1 cellular context compared by ENCODE assay signal in the genomic region with DNA sequence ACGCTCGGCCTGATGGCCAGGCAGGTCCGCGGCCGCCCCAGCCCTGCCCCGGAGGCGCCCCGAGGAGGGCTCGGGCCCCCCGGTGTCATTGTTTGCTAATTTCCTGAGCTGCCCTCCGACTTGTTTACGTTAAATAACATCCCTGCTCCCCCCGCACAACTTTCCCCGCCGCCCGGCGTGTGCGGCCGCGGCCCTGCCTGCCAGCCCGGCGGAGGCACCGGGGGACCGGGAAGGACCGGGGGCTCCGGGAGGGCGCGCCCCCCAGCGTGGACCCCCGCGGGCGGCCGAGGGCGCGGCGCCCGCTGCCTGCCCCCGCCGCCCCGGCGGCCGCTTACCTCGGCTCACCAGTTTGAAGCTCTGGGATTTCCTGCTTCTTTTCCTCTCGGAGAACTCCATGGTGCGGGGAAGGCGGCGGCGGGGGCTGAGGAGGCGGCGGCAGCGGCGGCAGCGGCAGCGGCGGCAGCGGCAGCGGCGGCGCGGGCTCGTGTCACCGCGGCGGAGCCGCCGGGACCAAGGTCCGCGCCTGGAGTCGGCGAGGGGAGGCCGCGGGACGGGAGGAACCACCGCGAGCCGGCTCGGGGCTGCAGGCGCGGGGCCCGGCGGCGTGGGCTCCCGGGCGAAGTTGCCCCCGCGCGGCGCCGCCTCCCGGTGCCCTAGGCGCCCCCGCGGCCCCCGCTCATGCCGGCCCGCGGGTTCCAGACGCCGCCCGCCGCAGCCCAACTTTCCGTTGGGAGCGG.
TF ChIP-seq lines count a peak whose summit lies in the region.

No MANE protein-coding gene starts in this region.

TF ChIP-seq in IMR-90, 13 proteins besides CTCF, POLR2A, EP300 and RAD21:
- TF ChIP-seq RFX5 (IDR thresholded peaks at IDR 0.05; ENCODE audit: low read depth, low read length) (no peak), RCOR1 (IDR thresholded peaks at IDR 0.05; ENCODE audit: insufficient replicate concordance, low read length) (no peak), FOS (IDR thresholded peaks at IDR 0.05; ENCODE audit: low read depth, low read length) (no peak), NFE2L2 (IDR thresholded peaks at IDR 0.05; ENCODE audit: low read depth, low read length) (no peak), MAZ (IDR thresholded peaks at IDR 0.05; ENCODE audit: borderline replicate concordance, low read depth, low read length) (no peak), CHD1 (IDR thresholded peaks at IDR 0.05; ENCODE audit: low read depth, low read length) (no peak), MAFK (IDR thresholded peaks at IDR 0.05; ENCODE audit: low read depth, low read length) (no peak), CEBPB (IDR thresholded peaks at IDR 0.05; ENCODE audit: low read depth, low read length) (no peak)
